32 cellular contexts compared by ENCODE assay signal in genomic region chr18:49854681-49855080, GRCh38.
"Had no signal": no experiment of that assay in that cellular context is flagged by ENCODE, and none has a peak within 500 bp of the region (broad histone marks: within the 10 kb centered on the region; RNA-seq: fewer than 3 reads in every experiment).

No MANE protein-coding gene starts in this region.

- H3K36me3 ChIP-seq: ascending aorta, SJCRH30 had no signal

- H3K9me3 ChIP-seq: ascending aorta, body of pancreas, Peyer's patch, SJCRH30, SK-N-SH had no signal

- H3K4me2 ChIP-seq: KMS-11, SK-N-SH had no signal

- H3K36me3 Mint-ChIP-seq: activated naive CD4-positive, alpha-beta T cell treated with anti-CD3 and anti-CD28 coated beads, Interleukin-2, amount 50 U/mL, for 72 hours; WTC11 had no signal

- H3K4me1 ChIP-seq: ascending aorta had no signal

- H3K9me2 ChIP-seq: SK-N-SH had no signal

- H3K27ac ChIP-seq: ascending aorta, body of pancreas, KMS-11, Peyer's patch, RWPE1, SJCRH30 had no signal

- H3K4me3 Mint-ChIP-seq: activated CD8-positive, alpha-beta T cell treated with anti-CD3 and anti-CD28 coated beads, Interleukin-2, amount 10 ng/mL, durations not matched to agents 7 days and 5 days; activated naive CD8-positive, alpha-beta T cell treated with anti-CD3 and anti-CD28 coated beads, Interleukin-2, amount 50 U/mL, for 24 hours; activated T-cell treated with anti-CD3 and anti-CD28 coated beads, Interleukin-2, amount 50 U/mL, for 24 hours; activated T-helper 1 cell treated with anti-CD3 and anti-CD28 coated beads, Interleukin-12 subunit alpha, Interleukin-12 subunit beta, Interleukin-2, Interleukin-4 antibody, amounts not matched to agents 30 ng/mL and 10 ng/mL and 1 ng/mL, durations not matched to agents 14 hours and 24 hours and 36 hours; central memory CD8-positive, alpha-beta T cell; WTC11 had no signal

- H3K27me3 Mint-ChIP-seq: activated naive CD8-positive, alpha-beta T cell treated with anti-CD3 and anti-CD28 coated beads, Interleukin-2, amount 50 U/mL, for 24 hours; activated T-cell treated with anti-CD3 and anti-CD28 coated beads, Interleukin-2, amount 50 U/mL, for 24 hours; central memory CD8-positive, alpha-beta T cell had no signal

- H3K4me3 ChIP-seq: ascending aorta, body of pancreas, Peyer's patch, SJCRH30 had no signal

- H3K4me1 Mint-ChIP-seq: activated naive CD8-positive, alpha-beta T cell treated with anti-CD3 and anti-CD28 coated beads, Interleukin-2, amount 50 U/mL, for 24 hours had no signal

- H3K9ac ChIP-seq: KMS-11, SK-N-SH had no signal

- DNase-seq: activated CD4-positive, alpha-beta T cell treated with anti-CD3 and anti-CD28 coated beads for 48 hours; activated CD4-positive, alpha-beta T cell treated with anti-CD3 and anti-CD28 coated beads, Interleukin-2, amount 50 U/mL, for 4 hours; activated CD4-positive, CD25-positive, alpha-beta regulatory T cell treated with anti-CD3 and anti-CD28 coated beads, Interleukin-2, amount 50 U/mL, for 72 hours; activated CD8-positive, alpha-beta T cell treated with anti-CD3 and anti-CD28 coated beads, Interleukin-2, amount 10 ng/mL, durations not matched to agents 7 days and 5 days; activated effector memory CD4-positive, alpha-beta T cell treated with Interleukin-2 at 50 U/mL for 16 hours; activated naive CD4-positive, alpha-beta T cell treated with Interleukin-2 at 50 U/mL for 16 hours; activated naive CD8-positive, alpha-beta T cell treated with anti-CD3 and anti-CD28 coated beads, Interleukin-2, amount 50 U/mL, for 24 hours; activated T-cell treated with anti-CD3 and anti-CD28 coated beads, Interleukin-2, amount 50 U/mL, for 24 hours; amniotic stem cell; body of pancreas; MM.1S; NCI-H1105; NCI-H1436; NCI-H1694 treated with DMSO at 0.1 percent for 48 hours; NCI-H2029 treated with DMSO at 0.1 percent for 48 hours; NCI-H345; NCI-H510A; NCI-H526 treated with DMSO at 0.1 percent for 48 hours; NK-92 treated with Interleukin-12 subunit alpha and Interleukin-12 subunit beta, amount 100 ng/mL, for 24 hours; OCI-M1; Peyer's patch; Right ventricle myocardium superior; SJCRH30; SK-N-SH; SW 1271 had no signal

- H3K27me3 ChIP-seq: ascending aorta, body of pancreas, Peyer's patch, SJCRH30 had no signal

- H3K27ac Mint-ChIP-seq: activated CD8-positive, alpha-beta T cell treated with anti-CD3 and anti-CD28 coated beads, Interleukin-2, amount 10 ng/mL, durations not matched to agents 7 days and 5 days; activated naive CD4-positive, alpha-beta T cell treated with anti-CD3 and anti-CD28 coated beads, Interleukin-2, amount 50 U/mL, for 72 hours; activated naive CD8-positive, alpha-beta T cell treated with anti-CD3 and anti-CD28 coated beads, Interleukin-2, amount 50 U/mL, for 24 hours; activated T-cell treated with anti-CD3 and anti-CD28 coated beads, Interleukin-2, amount 50 U/mL, for 24 hours; activated T-helper 1 cell treated with anti-CD3 and anti-CD28 coated beads, Interleukin-12 subunit alpha, Interleukin-12 subunit beta, Interleukin-2, Interleukin-4 antibody, amounts not matched to agents 30 ng/mL and 10 ng/mL and 1 ng/mL, durations not matched to agents 14 hours and 24 hours and 36 hours; WTC11 had no signal

- H3K9me3 Mint-ChIP-seq: activated naive CD4-positive, alpha-beta T cell treated with anti-CD3 and anti-CD28 coated beads, Interleukin-2, amount 50 U/mL, for 72 hours; activated naive CD8-positive, alpha-beta T cell treated with anti-CD3 and anti-CD28 coated beads, Interleukin-2, amount 50 U/mL, for 24 hours; activated T-cell treated with anti-CD3 and anti-CD28 coated beads, Interleukin-2, amount 50 U/mL, for 24 hours; activated T-helper 1 cell treated with anti-CD3 and anti-CD28 coated beads, Interleukin-12 subunit alpha, Interleukin-12 subunit beta, Interleukin-2, Interleukin-4 antibody, amounts not matched to agents 30 ng/mL and 10 ng/mL and 1 ng/mL, durations not matched to agents 14 hours and 24 hours and 36 hours; central memory CD8-positive, alpha-beta T cell; WTC11 had no signal

- ATAC-seq: activated CD8-positive, alpha-beta T cell treated with anti-CD3 and anti-CD28 coated beads, Interleukin-2, amount 10 ng/mL, durations not matched to agents 7 days and 5 days; activated naive CD4-positive, alpha-beta T cell treated with anti-CD3 and anti-CD28 coated beads, Interleukin-2, amount 50 U/mL, for 72 hours; activated naive CD8-positive, alpha-beta T cell treated with anti-CD3 and anti-CD28 coated beads, Interleukin-2, amount 50 U/mL, for 24 hours; body of pancreas; WTC11 had no signal
